Comparison of ENCODE assay signal across 17 cellular contexts in the genomic region with DNA sequence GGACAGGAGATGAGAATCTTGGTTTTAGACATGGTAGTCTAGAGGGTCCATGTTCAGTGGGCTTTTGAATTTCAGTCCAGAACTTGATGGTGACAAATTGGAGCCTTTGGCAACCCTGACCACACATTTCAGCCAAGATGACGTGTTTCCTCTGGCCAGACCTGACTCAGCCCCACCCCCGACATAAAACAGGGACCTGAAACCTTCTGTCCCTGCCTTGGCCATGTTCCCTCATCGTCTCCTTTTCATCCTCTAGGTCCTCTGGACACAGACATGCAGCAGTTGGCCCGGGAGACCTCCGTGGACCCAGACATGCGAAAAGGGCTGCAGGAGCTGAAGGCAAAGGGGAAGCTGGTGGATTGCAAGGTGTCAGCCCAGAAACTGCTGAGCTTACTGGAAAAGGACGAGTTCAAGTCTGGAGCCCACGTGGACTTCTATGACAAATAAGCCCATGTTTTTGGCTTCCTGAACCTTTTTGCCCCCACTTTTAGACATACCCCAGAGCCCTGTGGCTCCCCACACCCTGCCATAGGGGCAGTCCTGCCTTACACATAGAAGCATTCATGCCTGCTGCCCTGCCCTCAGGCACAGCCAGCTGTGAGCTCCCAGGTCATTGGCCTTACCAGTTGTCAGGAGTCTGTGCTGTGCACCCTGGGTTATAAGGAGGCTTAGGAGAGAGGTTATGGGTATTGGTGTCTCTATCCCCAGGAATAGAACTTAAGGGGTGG. TPM values are rescaled to one million over a fixed set of nuclear protein-coding genes. Genes with fewer than 3 reads are reported as not detected.
"Had no signal": no experiment of that assay in that cellular context is flagged by ENCODE, and none has a peak within 500 bp of the region (broad histone marks: within the 10 kb centered on the region; RNA-seq: fewer than 3 reads in every experiment).

No MANE protein-coding gene starts in this region.

- H3K36me3 ChIP-seq: vagina had no signal

- H2AFZ ChIP-seq: parathyroid adenoma had no signal

- DNase-seq: activated gamma-delta T cell; effector CD8-positive, alpha-beta T cell; mesendoderm; natural killer cell; stimulated activated CD4-positive, alpha-beta T cell treated with anti-CD3 and anti-CD28 coated beads, Interleukin-4, amount 100 ng/mL, for 1 hour; stimulated activated naive CD8-positive, alpha-beta T cell treated with anti-CD3 and anti-CD28 coated beads, Interleukin-15, amount 100 ng/mL, for 72 hours; T1000; trophoblast cell had no signal

- H3K4me3 ChIP-seq: smooth muscle cell, suprapubic skin, vagina had no signal

- H3K27me3 ChIP-seq: vagina had no signal

- H3K27ac ChIP-seq: parathyroid adenoma, suprapubic skin, vagina had no signal

- H3K9me3 ChIP-seq: suprapubic skin, vagina had no signal

- ATAC-seq: activated CD4-positive, CD25-positive, alpha-beta regulatory T cell treated with anti-CD3 and anti-CD28 coated beads, Interleukin-2, amount 50 U/mL, for 24 hours; esophagus mucosa; natural killer cell; sciatic nerve; stimulated activated naive CD8-positive, alpha-beta T cell treated with anti-CD3 and anti-CD28 coated beads, Interleukin-15, amount 100 ng/mL, for 72 hours had no signal

- H3K9ac ChIP-seq: parathyroid adenoma had no signal

- H3K4me2 ChIP-seq: smooth muscle cell had no signal

RNA-seq across cellular contexts. Expression of a gene that starts 26.1 kb away (rescaled TPM):
- total RNA-seq: cerebellum, esophagus mucosa, glomerular endothelial cell, natural killer cell, sciatic nerve, smooth muscle cell, suprapubic skin, vagina had no signal
- polyA plus RNA-seq: smooth muscle cell had no signal
